In genomic region chr4:168521736-168522135, GRCh38 we compare ENCODE assay signal across 7 cellular contexts.
"Had no signal": no experiment of that assay in that cellular context is flagged by ENCODE, and none has a peak within 500 bp of the region (broad histone marks: within the 10 kb centered on the region; RNA-seq: fewer than 3 reads in every experiment).

No MANE protein-coding gene starts in this region.

- H3K4me1 ChIP-seq: stomach had no signal

- ATAC-seq: activated CD4-positive, CD25-positive, alpha-beta regulatory T cell treated with anti-CD3 and anti-CD28 coated beads, Interleukin-2, amount 50 U/mL, for 24 hours; esophagus mucosa had no signal

- H3K4me3 ChIP-seq: stomach had no signal

- DNase-seq: activated naive CD4-positive, alpha-beta T cell treated with anti-CD3 and anti-CD28 coated beads, Interleukin-2, amount 50 U/mL, for 16 hours; cerebellar nuclear complex; glutamatergic neuron; stimulated activated CD4-positive, alpha-beta T cell treated with anti-CD3 and anti-CD28 coated beads, Interleukin-4, amount 100 ng/mL, for 4 hours; stomach had no signal

- H3K36me3 ChIP-seq: stomach had no signal

- H3K9me3 ChIP-seq: stomach had no signal

- H3K27me3 ChIP-seq: stomach had no signal

- H3K27ac ChIP-seq: stomach had no signal
